ENCODE assay signal across 11 cellular contexts in the genomic region with DNA sequence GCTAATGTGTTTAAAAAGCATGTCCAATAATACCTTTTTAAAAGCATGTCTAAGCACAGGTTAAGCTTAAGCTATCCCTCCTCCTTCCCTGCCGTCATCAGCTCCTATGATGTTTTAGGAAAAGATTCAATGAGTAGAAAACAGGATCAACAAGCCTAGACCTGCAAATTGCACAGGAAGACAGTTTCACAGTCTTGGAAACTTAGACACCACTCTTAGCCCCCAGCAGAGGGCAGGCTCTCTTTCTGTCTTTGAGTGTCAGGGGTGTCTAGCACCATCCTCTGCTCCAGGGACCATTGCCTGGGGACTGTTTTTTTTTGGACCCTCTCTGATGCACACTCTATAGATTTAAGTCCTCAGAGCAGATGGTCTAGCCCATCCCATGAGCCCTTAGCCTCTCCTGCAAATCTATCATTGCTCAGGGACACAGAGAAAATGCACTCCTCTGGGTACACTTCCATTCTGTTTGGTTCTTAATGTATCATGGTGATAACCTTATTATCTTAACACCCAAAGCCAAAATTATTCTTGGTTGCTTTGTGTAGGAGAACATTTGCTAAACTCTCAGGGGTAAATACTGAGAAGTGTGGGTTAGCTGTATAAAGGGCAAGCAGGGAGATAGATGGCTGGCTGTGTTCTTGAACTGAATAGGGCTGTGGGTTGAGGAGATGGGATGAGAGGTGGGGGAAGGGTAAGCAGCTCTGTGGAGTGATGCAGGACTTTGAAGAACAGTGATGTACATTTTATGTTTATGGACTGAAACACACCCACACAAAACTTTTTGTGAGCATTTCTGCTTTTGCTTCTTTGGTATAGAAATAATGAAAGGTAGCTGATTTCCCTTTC.
DNase-seq lines count a peak whose midpoint lies in the region; ATAC-seq and TF ChIP-seq lines count a peak whose summit lies in the region.
"Had no signal": no experiment of that assay in that cellular context is flagged by ENCODE, and none has a peak within 500 bp of the region (broad histone marks: within the 10 kb centered on the region; RNA-seq: fewer than 3 reads in every experiment).

No MANE protein-coding gene starts in this region.

- no peak overlapping the region for H2BK120ac ChIP-seq in mesenchymal stem cell (ENCODE audit: low read depth, low read length)

- H2BK12ac ChIP-seq in mesenchymal stem cell (ENCODE audit: low read length in 2 of 2): no peak overlapping the region

- H3K9me3 Mint-ChIP-seq in activated T-helper 17 cell treated with anti-CD3 and anti-CD28 coated beads, Interleukin-2, amount 50 U/mL, for 72 hours: peaks cover 14% of the 10 kb centered on the region

- H3K4me3 ChIP-seq in GM06990 (replicated peaks; ENCODE audit: low read depth, low read length): no peak overlapping the region
- H3K4me3 ChIP-seq in mesenchymal stem cell (ENCODE audit: insufficient read depth in 1 of 2, low read depth in 1 of 2, low read length in 2 of 2): no peak overlapping the region
- H3K4me3 ChIP-seq in effector memory CD4-positive, alpha-beta T cell (ENCODE audit: insufficient read depth, low read depth, low read length, poor library complexity, severe bottlenecking): no peak overlapping the region

- H3K36me3 Mint-ChIP-seq in activated T-helper 17 cell treated with anti-CD3 and anti-CD28 coated beads, Interleukin-2, amount 50 U/mL, for 72 hours (ENCODE audit: low read depth): no peaks in the 10 kb centered on the region

- WGBS in mesenchymal stem cell: 82% methylated on average over 1 of the region's 1 CpG

- H3K4me1 ChIP-seq in mesenchymal stem cell (ENCODE audit: control insufficient read depth, insufficient read depth, low read depth, low read length): peaks cover 1% of the 10 kb centered on the region
- H3K4me1 ChIP-seq in effector memory CD4-positive, alpha-beta T cell (ENCODE audit: control insufficient read depth, insufficient read depth, low read length, poor library complexity, severe bottlenecking): no peaks in the 10 kb centered on the region

- peak; percentile 65 for TF ChIP-seq CTCF in GM06990 (IDR thresholded peaks at IDR 0.05; ENCODE audit: insufficient read depth, low read length, poor library complexity, severe bottlenecking)

- no peaks in the 10 kb centered on the region for H3K4me1 Mint-ChIP-seq in activated T-helper 17 cell treated with anti-CD3 and anti-CD28 coated beads, Interleukin-2, amount 50 U/mL, for 72 hours

- no peaks in the 10 kb centered on the region for H3K9me3 ChIP-seq in mesenchymal stem cell (ENCODE audit: control insufficient read depth, low read length)
- H3K9me3 ChIP-seq in effector memory CD4-positive, alpha-beta T cell (ENCODE audit: control insufficient read depth, low read length): no peaks in the 10 kb centered on the region

- no peak overlapping the region for H2AK5ac ChIP-seq in mesenchymal stem cell (ENCODE audit: low read length, severe bottlenecking)

- no peak overlapping the region for H3K4ac ChIP-seq in mesenchymal stem cell (ENCODE audit: low read depth in 1 of 2, low read length in 2 of 2)

- H3K23ac ChIP-seq in mesenchymal stem cell (ENCODE audit: low read length in 2 of 2): no peak overlapping the region

- no peak overlapping the region for H2BK5ac ChIP-seq in mesenchymal stem cell (ENCODE audit: low read depth, low read length, poor library complexity, severe bottlenecking)

- no peak overlapping the region for H4K91ac ChIP-seq in mesenchymal stem cell (ENCODE audit: low read length)

- no peak overlapping the region for H3K27ac ChIP-seq in mesenchymal stem cell (ENCODE audit: low read length, poor library complexity, severe bottlenecking)
- H3K27ac ChIP-seq in effector memory CD4-positive, alpha-beta T cell (ENCODE audit: insufficient read depth, low read length, poor library complexity, severe bottlenecking): no peak overlapping the region

- no peak overlapping the region for H3K9ac ChIP-seq in mesenchymal stem cell (ENCODE audit: low read length)

- no peak overlapping the region for H4K8ac ChIP-seq in mesenchymal stem cell (ENCODE audit: low read length)

- H3K18ac ChIP-seq in mesenchymal stem cell (ENCODE audit: low read depth in 1 of 2, low read length in 2 of 2): peak overlapping the region in 1 of 2 experiments; percentile 24

- H3K79me1 ChIP-seq in mesenchymal stem cell (replicated peaks; ENCODE audit: low read length, poor library complexity, severe bottlenecking): no peaks in the 10 kb centered on the region

- no peak overlapping the region for H2BK15ac ChIP-seq in mesenchymal stem cell (ENCODE audit: low read depth, poor library complexity, severe bottlenecking)

- peak overlapping the region; percentile 9 for H3K4me2 ChIP-seq in mesenchymal stem cell (ENCODE audit: low read length, poor library complexity, severe bottlenecking)

- DNase-seq in GM06990 (ENCODE audit: extremely low read depth, insufficient read length) (no peak), HuH-7 (ENCODE audit: low spot score) (peak; percentile 9), mesenchymal stem cell (peak; percentile 29), epidermal melanocyte (ENCODE audit: insufficient read length, low spot score) (no peak), occipital lobe (lab: John Stamatoyannopoulos, UW) (no peak)
- no peak for DNase-seq in effector memory CD4-positive, alpha-beta T cell
- no peak for DNase-seq in activated CD4-positive, alpha-beta T cell treated with anti-CD3 and anti-CD28 coated beads, Interleukin-2, amount 50 U/mL, for 1 hour
- DNase-seq: anterior cingulate cortex, midbrain, T-helper 9 cell had no signal

- H3K27me3 Mint-ChIP-seq in activated T-helper 17 cell treated with anti-CD3 and anti-CD28 coated beads, Interleukin-2, amount 50 U/mL, for 72 hours: no peaks in the 10 kb centered on the region

- H3K4me3 Mint-ChIP-seq in activated T-helper 17 cell treated with anti-CD3 and anti-CD28 coated beads, Interleukin-2, amount 50 U/mL, for 72 hours: no peak overlapping the region

- H3K27me3 ChIP-seq in GM06990 (replicated peaks; ENCODE audit: control insufficient read depth, insufficient read depth, low read length): no peaks in the 10 kb centered on the region; the same call in 1 of the 2 replicates
- no peaks in the 10 kb centered on the region for H3K27me3 ChIP-seq in mesenchymal stem cell (ENCODE audit: control insufficient read depth in 1 of 2, insufficient read depth in 1 of 2, low read length in 2 of 2)
- H3K27me3 ChIP-seq in effector memory CD4-positive, alpha-beta T cell (replicated peaks; ENCODE audit: control insufficient read depth, insufficient read depth, low read length, poor library complexity, severe bottlenecking): no peaks in the 10 kb centered on the region

- H3K36me3 ChIP-seq in GM06990 (ENCODE audit: control insufficient read depth, insufficient read depth, low read length) (no peaks in the 10 kb centered on the region), mesenchymal stem cell (ENCODE audit: control insufficient read depth in 1 of 2, insufficient read depth in 2 of 2, low read depth in 1 of 2, low read length in 2 of 2) (no peaks in the 10 kb centered on the region)
- no peaks in the 10 kb centered on the region for H3K36me3 ChIP-seq in effector memory CD4-positive, alpha-beta T cell (ENCODE audit: control insufficient read depth, insufficient read depth, low read length)

- ATAC-seq in activated T-helper 17 cell treated with anti-CD3 and anti-CD28 coated beads, Interleukin-2, amount 50 U/mL, for 72 hours (replicated peaks): peak; percentile 19

- H3K27ac Mint-ChIP-seq in activated T-helper 17 cell treated with anti-CD3 and anti-CD28 coated beads, Interleukin-2, amount 50 U/mL, for 72 hours: no peak overlapping the region

- no peak overlapping the region for H3K14ac ChIP-seq in mesenchymal stem cell (ENCODE audit: low read length in 2 of 2)

- no peak overlapping the region for H2AFZ ChIP-seq in mesenchymal stem cell (ENCODE audit: low read depth, low read length)

Comparison
In these comparisons a context has a peak if more than half of its experiments do, and no peak if none do; other contexts are left out.
1. DNase-seq: peak in HuH-7 (single experiment) and mesenchymal stem cell (single experiment); none in GM06990 (single experiment), effector memory CD4-positive, alpha-beta T cell (0 of 3), epidermal melanocyte (single experiment), occipital lobe (single experiment) and activated CD4-positive, alpha-beta T cell treated with anti-CD3 and anti-CD28 coated beads, Interleukin-2, amount 50 U/mL, for 1 hour (single experiment).